15 cellular contexts compared by ENCODE assay signal in genomic region chr12:11136075-11136474, GRCh38. TPM values are rescaled to one million over a fixed set of nuclear protein-coding genes. Genes with fewer than 3 reads are reported as not detected.
"Had no signal": no experiment of that assay in that cellular context is flagged by ENCODE, and none has a peak within 500 bp of the region (broad histone marks: within the 10 kb centered on the region; RNA-seq: fewer than 3 reads in every experiment).

No MANE protein-coding gene starts in this region.

- H3K4me1 ChIP-seq: lower lobe of right lung, neural progenitor cell, transverse colon had no signal

- H3K27ac Mint-ChIP-seq: activated B cell treated with CpG ODN at 0.5 μM for 24 hours; activated CD8-positive, alpha-beta memory T cell treated with anti-CD3 and anti-CD28 coated beads, Interleukin-2, amount 10 ng/mL, durations not matched to agents 7 days and 5 days; neural progenitor cell had no signal

- H3K4me1 Mint-ChIP-seq: neural progenitor cell had no signal

- H3K4me3 Mint-ChIP-seq: activated B cell treated with CpG ODN at 0.5 μM for 24 hours; activated CD8-positive, alpha-beta memory T cell treated with anti-CD3 and anti-CD28 coated beads, Interleukin-2, amount 10 ng/mL, durations not matched to agents 7 days and 5 days; neural progenitor cell had no signal

- H3K27ac ChIP-seq: cardiac muscle cell, lower lobe of right lung, neural progenitor cell, ovary, transverse colon had no signal

- ATAC-seq: activated CD8-positive, alpha-beta memory T cell treated with anti-CD3 and anti-CD28 coated beads, Interleukin-2, amount 10 ng/mL, durations not matched to agents 7 days and 5 days; esophagus mucosa; lower lobe of right lung had no signal

- DNase-seq: activated B cell treated with CpG ODN at 0.5 μM for 24 hours; activated CD8-positive, alpha-beta memory T cell treated with anti-CD3 and anti-CD28 coated beads, Interleukin-2, amount 10 ng/mL, durations not matched to agents 7 days and 5 days; activated naive CD4-positive, alpha-beta T cell; activated T-cell treated with anti-CD3 and anti-CD28 coated beads, Interleukin-2, amount 50 U/mL, for 48 hours; lower lobe of right lung; midbrain; ovary; stimulated activated CD4-positive, alpha-beta T cell treated with anti-CD3 and anti-CD28 coated beads, Interleukin-4, amount 100 ng/mL, for 4 hours; substantia nigra; transverse colon had no signal

- H3K4me3 ChIP-seq: cardiac muscle cell, lower lobe of right lung, neural progenitor cell, ovary, transverse colon had no signal

- H3K27me3 ChIP-seq: cardiac muscle cell, neural progenitor cell, ovary, transverse colon had no signal

- H3K9me3 ChIP-seq: lower lobe of right lung, ovary, transverse colon had no signal

- H3K9me3 Mint-ChIP-seq: activated B cell treated with CpG ODN at 0.5 μM for 24 hours had no signal

- H3K27me3 Mint-ChIP-seq: activated B cell treated with CpG ODN at 0.5 μM for 24 hours; activated CD8-positive, alpha-beta memory T cell treated with anti-CD3 and anti-CD28 coated beads, Interleukin-2, amount 10 ng/mL, durations not matched to agents 7 days and 5 days had no signal

- H3K36me3 ChIP-seq: cardiac muscle cell, lower lobe of right lung, ovary, transverse colon had no signal

RNA-seq across cellular contexts. Expression of gene TAS2R43, which starts 44.0 kb away (rescaled TPM):
- total RNA-seq: lower lobe of right lung had no signal

RNA-seq across cellular contexts. Expression of gene TAS2R42, which starts 50.7 kb away (rescaled TPM):
- total RNA-seq: activated B cell treated with CpG ODN at 0.5 μM for 24 hours; activated CD8-positive, alpha-beta memory T cell treated with anti-CD3 and anti-CD28 coated beads, Interleukin-2, amount 10 ng/mL, durations not matched to agents 7 days and 5 days; cardiac muscle cell; esophagus mucosa; glomerular endothelial cell; lower lobe of right lung; ovary; T-helper 1 cell treated with Interleukin-12 subunit alpha and Interleukin-12 subunit beta and Interleukin-4 antibody, amounts not matched to agents 30 ng/mL and 1 ng/mL, for 36 hours; transverse colon had no signal
